Comparison of ENCODE assay signal across 8 cellular contexts in the genomic region with DNA sequence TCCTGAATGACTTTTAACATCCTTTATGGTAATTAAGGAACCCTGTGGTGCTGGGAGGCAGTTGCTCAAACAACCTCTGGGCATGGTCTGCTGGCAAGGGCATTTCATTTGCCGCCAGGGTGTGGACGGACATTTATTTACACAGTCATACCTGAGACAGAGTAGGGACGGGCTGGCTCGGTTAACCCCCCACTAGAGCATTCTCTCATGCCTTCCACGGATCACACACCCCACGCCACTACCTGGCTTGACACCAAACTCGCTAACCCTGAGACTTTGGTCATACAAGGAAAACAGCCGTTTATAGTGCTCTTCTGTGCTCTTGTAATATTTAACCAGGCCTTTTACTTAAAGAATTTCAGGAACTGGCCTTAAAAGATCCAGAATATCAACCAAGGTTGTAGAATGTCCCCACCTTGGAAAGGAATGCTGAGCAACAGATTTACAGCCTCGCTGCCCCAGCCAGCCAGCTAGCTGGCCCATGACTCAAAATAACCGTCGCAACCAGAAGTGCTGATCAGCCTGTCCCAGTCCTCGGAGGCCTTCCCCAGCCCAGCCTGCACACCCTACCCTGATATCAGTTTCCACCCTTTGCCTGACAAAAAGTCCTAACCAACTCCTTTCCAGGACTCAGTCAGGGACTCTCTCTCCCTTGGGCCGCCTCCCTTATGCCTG. TPM values are rescaled to one million over a fixed set of nuclear protein-coding genes. Genes with fewer than 3 reads are reported as not detected.
A peak's percentile ranks its signal among the peaks of the same experiment; 100 is the strongest.
DNase-seq lines count a peak whose midpoint lies in the region; ATAC-seq and TF ChIP-seq lines count a peak whose summit lies in the region.

No MANE protein-coding gene starts in this region.

- peaks cover 16% of the 10 kb centered on the region for H3K4me1 ChIP-seq in adipocyte (ENCODE audit: control insufficient read depth, insufficient read depth, low read length)
- peaks cover 3% of the 10 kb centered on the region for H3K4me1 ChIP-seq in lower lobe of right lung

- ATAC-seq in left cardiac atrium (peak; percentile 36 to 45), Right ventricle myocardium inferior (no peak), lower lobe of right lung (peak; percentile 95), GM21515 (IDR thresholded peaks at IDR 0.05; ENCODE audit: unreplicated experiment) (no peak), HG03469 (IDR thresholded peaks at IDR 0.05; ENCODE audit: unreplicated experiment) (no peak)

- peak overlapping the region; percentile 77 for H3K27ac ChIP-seq in lower lobe of right lung

- peak overlapping the region; percentile 59 for H3K9ac ChIP-seq in adipocyte (ENCODE audit: low read length)

- H3K4me3 ChIP-seq in adipocyte (ENCODE audit: low read length) = peak overlapping the region; percentile 48
- H3K4me3 ChIP-seq in lower lobe of right lung = no peak overlapping the region

- H3K9me3 ChIP-seq in adipocyte (ENCODE audit: control insufficient read depth, low read length) = no peaks in the 10 kb centered on the region
- no peaks in the 10 kb centered on the region for H3K9me3 ChIP-seq in lower lobe of right lung

- intact Hi-C loops in left cardiac atrium (cut with DNase I) (loop anchor here in 1 of 2 donors (10.0 kb wide), 1 partner anchor 48 kb away; no protein-coding TSS in a partner anchor), Right ventricle myocardium inferior (cut with DNase I) (no loop called here), lower lobe of right lung (cut with DNase I) (no loop called here)

- no peak for TF ChIP-seq CTCF in lower lobe of right lung (IDR thresholded peaks at IDR 0.05)

- H3K36me3 ChIP-seq in adipocyte (ENCODE audit: control insufficient read depth, insufficient read depth, low read length, severe bottlenecking) (no peaks in the 10 kb centered on the region), lower lobe of right lung (no peaks in the 10 kb centered on the region)

- DNase-seq in left cardiac atrium (no peak), Right ventricle myocardium inferior (ENCODE audit: missing footprints) (no peak), adipocyte (ENCODE audit: low read depth) (peak; percentile 55), lower lobe of right lung (peak; percentile 89), NCI-H446 treated with DMSO at 0.1 percent for 48 hours (lab: John Stamatoyannopoulos, UW) (no peak), activated T-cell treated with anti-CD3 and anti-CD28 coated beads for 4 hours (no peak)

- H3K27me3 ChIP-seq in adipocyte (replicated peaks; ENCODE audit: control insufficient read depth, insufficient read depth, low read length) = no peaks in the 10 kb centered on the region
- H3K27me3 ChIP-seq in lower lobe of right lung (ENCODE audit: low read depth) = no peaks in the 10 kb centered on the region

RNA-seq across cellular contexts. Expression of gene PDXK, which starts 6.5 kb away (rescaled TPM):
- total RNA-seq in left cardiac atrium = 100 to 1,000 TPM; 101 to 120 TPM
- 105 TPM for total RNA-seq in Right ventricle myocardium inferior
- total RNA-seq in lower lobe of right lung = 195 TPM

RNA-seq across cellular contexts. Expression of gene RRP1B, which starts 53.0 kb away (rescaled TPM):
- total RNA-seq in left cardiac atrium (10 to 100 TPM; 11.0 to 14.2 TPM), Right ventricle myocardium inferior (9.5 TPM), lower lobe of right lung (18.1 TPM)

RNA-seq across cellular contexts. Expression of gene HSF2BP, which starts 53.1 kb away (rescaled TPM):
- total RNA-seq in left cardiac atrium (under 1 TPM in 1 of 2 donors, not detected in 1; 0.68 TPM), Right ventricle myocardium inferior (not detected), lower lobe of right lung (0.32 TPM)

Comparison
In these comparisons a context has a peak if more than half of its experiments do, and no peak if none do; other contexts are left out.
1. ATAC-seq: peak in left cardiac atrium (2 of 2) and lower lobe of right lung (2 of 2); none in Right ventricle myocardium inferior (single experiment), GM21515 (single experiment) and HG03469 (single experiment).
2. DNase-seq: peak in adipocyte (single experiment) and lower lobe of right lung (single experiment); none in left cardiac atrium (single experiment), Right ventricle myocardium inferior (single experiment), NCI-H446 treated with DMSO at 0.1 percent for 48 hours (single experiment) and activated T-cell treated with anti-CD3 and anti-CD28 coated beads for 4 hours (single experiment).